ENCODE assay signal across 30 cellular contexts in genomic region chr10:1474376-1475094, GRCh38.
"Had no signal": no experiment of that assay in that cellular context is flagged by ENCODE, and none has a peak within 500 bp of the region (broad histone marks: within the 10 kb centered on the region; RNA-seq: fewer than 3 reads in every experiment).

No MANE protein-coding gene starts in this region.

- H3K4me1 Mint-ChIP-seq: activated CD4-positive, alpha-beta T cell treated with anti-CD3 and anti-CD28 coated beads, Interleukin-2, amount 10 ng/mL, durations not matched to agents 24 days and 14 days; activated naive CD8-positive, alpha-beta T cell treated with anti-CD3 and anti-CD28 coated beads for 36 hours had no signal

- H3K27me3 Mint-ChIP-seq: activated CD4-positive, alpha-beta T cell treated with anti-CD3 and anti-CD28 coated beads, Interleukin-2, amount 10 ng/mL, durations not matched to agents 24 days and 14 days had no signal

- H3K27ac ChIP-seq: adrenal gland, brain microvascular endothelial cell, coronary artery, dorsolateral prefrontal cortex, parathyroid adenoma, right atrium auricular region, uterus, WERI-Rb-1 had no signal

- H3K4me1 ChIP-seq: adrenal gland, right atrium auricular region, uterus had no signal

- H3K9me3 Mint-ChIP-seq: activated CD4-positive, alpha-beta memory T cell treated with anti-CD3 and anti-CD28 coated beads for 36 hours; activated CD4-positive, alpha-beta T cell treated with anti-CD3 and anti-CD28 coated beads, Interleukin-2, amount 10 ng/mL, durations not matched to agents 24 days and 14 days; activated naive CD4-positive, alpha-beta T cell treated with anti-CD3 and anti-CD28 coated beads for 36 hours; activated naive CD8-positive, alpha-beta T cell treated with anti-CD3 and anti-CD28 coated beads for 36 hours; activated T-helper 1 cell treated with anti-CD3 and anti-CD28 coated beads, Interleukin-12 subunit alpha, Interleukin-12 subunit beta, Interleukin-2, Interleukin-4 antibody, amounts not matched to agents 30 ng/mL and 10 ng/mL and 1 ng/mL, durations not matched to agents 14 hours and 24 hours and 36 hours; T-helper 1 cell treated with Interleukin-12 subunit alpha and Interleukin-12 subunit beta and Interleukin-4 antibody, amounts not matched to agents 30 μg/mL and 1 μg/mL, for 36 hours had no signal

- H3K4me3 Mint-ChIP-seq: activated CD4-positive, alpha-beta memory T cell treated with anti-CD3 and anti-CD28 coated beads for 36 hours; activated CD4-positive, alpha-beta T cell treated with anti-CD3 and anti-CD28 coated beads, Interleukin-2, amount 10 ng/mL, durations not matched to agents 24 days and 14 days; activated naive CD4-positive, alpha-beta T cell treated with anti-CD3 and anti-CD28 coated beads for 36 hours; activated naive CD8-positive, alpha-beta T cell treated with anti-CD3 and anti-CD28 coated beads for 36 hours; activated T-helper 1 cell treated with anti-CD3 and anti-CD28 coated beads, Interleukin-12 subunit alpha, Interleukin-12 subunit beta, Interleukin-2, Interleukin-4 antibody, amounts not matched to agents 30 ng/mL and 10 ng/mL and 1 ng/mL, durations not matched to agents 14 hours and 24 hours and 36 hours; nephron; T-helper 1 cell treated with Interleukin-12 subunit alpha and Interleukin-12 subunit beta and Interleukin-4 antibody, amounts not matched to agents 30 μg/mL and 1 μg/mL, for 36 hours had no signal

- H3K36me3 Mint-ChIP-seq: activated CD4-positive, alpha-beta memory T cell treated with anti-CD3 and anti-CD28 coated beads for 36 hours; activated naive CD8-positive, alpha-beta T cell treated with anti-CD3 and anti-CD28 coated beads for 36 hours had no signal

- H3K4me2 ChIP-seq: smooth muscle cell had no signal

- H3K27me3 ChIP-seq: adrenal gland, brain microvascular endothelial cell, right atrium auricular region, uterus had no signal

- H3K4me3 ChIP-seq: adrenal gland, coronary artery, dorsolateral prefrontal cortex, right atrium auricular region, smooth muscle cell, uterus had no signal

- H3K36me3 ChIP-seq: adrenal gland, brain microvascular endothelial cell, right atrium auricular region, uterus, WERI-Rb-1 had no signal

- H3K9ac ChIP-seq: parathyroid adenoma had no signal

- H3K27ac Mint-ChIP-seq: activated CD4-positive, alpha-beta memory T cell treated with anti-CD3 and anti-CD28 coated beads for 36 hours; activated CD4-positive, alpha-beta T cell treated with anti-CD3 and anti-CD28 coated beads, Interleukin-2, amount 10 ng/mL, durations not matched to agents 24 days and 14 days; activated naive CD4-positive, alpha-beta T cell treated with anti-CD3 and anti-CD28 coated beads for 36 hours; activated naive CD8-positive, alpha-beta T cell treated with anti-CD3 and anti-CD28 coated beads for 36 hours; activated T-helper 1 cell treated with anti-CD3 and anti-CD28 coated beads, Interleukin-12 subunit alpha, Interleukin-12 subunit beta, Interleukin-2, Interleukin-4 antibody, amounts not matched to agents 30 ng/mL and 10 ng/mL and 1 ng/mL, durations not matched to agents 14 hours and 24 hours and 36 hours; nephron; T-helper 1 cell treated with Interleukin-12 subunit alpha and Interleukin-12 subunit beta and Interleukin-4 antibody, amounts not matched to agents 30 μg/mL and 1 μg/mL, for 36 hours had no signal

- DNase-seq: activated CD4-positive, alpha-beta memory T cell treated with anti-CD3 and anti-CD28 coated beads for 36 hours; activated CD4-positive, alpha-beta T cell treated with anti-CD3 and anti-CD28 coated beads, Interleukin-2, amount 10 ng/mL, durations not matched to agents 24 days and 14 days; activated CD8-positive, alpha-beta memory T cell treated with anti-CD3 and anti-CD28 coated beads, Interleukin-2, amount 50 U/mL, for 4 hours; activated effector memory CD4-positive, alpha-beta T cell treated with anti-CD3 and anti-CD28 coated beads, Interleukin-2, amount 50 U/mL, for 16 hours; activated naive CD4-positive, alpha-beta T cell treated with anti-CD3 and anti-CD28 coated beads for 36 hours; activated naive CD8-positive, alpha-beta T cell treated with anti-CD3 and anti-CD28 coated beads for 36 hours; activated T-cell treated with anti-CD3 and anti-CD28 coated beads, Interleukin-2, amount 50 U/mL, for 1 hour; adrenal gland; brain microvascular endothelial cell; dorsolateral prefrontal cortex; effector memory CD4-positive, alpha-beta T cell; erythroblast; hippocampal formation; left cardiac atrium; mammary epithelial cell; occipital lobe; stimulated activated CD4-positive, alpha-beta T cell treated with anti-CD3 and anti-CD28 coated beads, Interleukin-1b, Interleukin-23, amount 100 ng/mL, for 48 hours; stimulated activated naive CD4-positive, alpha-beta T cell treated with Interleukin-2 at 50 U/mL for 16 hours; T-helper 9 cell; trophoblast cell; uterus; WERI-Rb-1 had no signal

- H3K9me3 ChIP-seq: adrenal gland, right atrium auricular region, uterus had no signal

- ATAC-seq: activated CD4-positive, CD25-positive, alpha-beta regulatory T cell treated with anti-CD3 and anti-CD28 coated beads, Interleukin-2, amount 50 U/mL, for 24 hours; left cardiac atrium had no signal
